Comparison of ENCODE assay signal across 10 cellular contexts in genomic region chr4:110636677-110637407, GRCh38. TPM values are rescaled to one million over a fixed set of nuclear protein-coding genes. Genes with fewer than 3 reads are reported as not detected.
DNase-seq lines count a peak whose midpoint lies in the region; ATAC-seq, FAIRE-seq and TF ChIP-seq lines count a peak whose summit lies in the region.
"Had no signal": no experiment of that assay in that cellular context is flagged by ENCODE, and none has a peak within 500 bp of the region (broad histone marks: within the 10 kb centered on the region; RNA-seq: fewer than 3 reads in every experiment).

No MANE protein-coding gene starts in this region.

- TF ChIP-seq EP300 in HepG2 (IDR thresholded peaks at IDR 0.05; ENCODE audit: low read depth in 2 of 2, low read length in 2 of 2), result no peak
- TF ChIP-seq EP300 in HepG2 (CRISPR knock-in tag; IDR thresholded peaks at IDR 0.05; ENCODE audit: borderline replicate concordance), result no peak

- no peak for TF ChIP-seq RAD21 in HepG2 (CRISPR knock-in tag; IDR thresholded peaks at IDR 0.05)

- TF ChIP-seq CTCF in mammary epithelial cell (conservative IDR thresholded peaks at IDR 0.05 in 1 of 2, IDR thresholded peaks at IDR 0.05 in 1 of 2; ENCODE audit: extremely low read depth in 1 of 2, insufficient read depth in 1 of 2, low read depth in 1 of 2, low read length in 2 of 2) (no peak), HepG2 (CRISPR knock-in tag; IDR thresholded peaks at IDR 0.05) (no peak), vagina (IDR thresholded peaks at IDR 0.05) (no peak)

- H3K4me3 ChIP-seq in mammary epithelial cell (replicated peaks in 1 of 3; ENCODE audit: insufficient read depth in 1 of 3, low read depth in 2 of 3, low read length in 3 of 3), result peak overlapping the region in 1 of 3 experiments; percentile 10
- no peak overlapping the region for H3K4me3 ChIP-seq in HepG2 (replicated peaks in 1 of 3; ENCODE audit: insufficient read depth in 1 of 3, low read depth in 2 of 3, low read length in 3 of 3)
- peak overlapping the region; percentile 28 to 29 for H3K4me3 ChIP-seq in vagina

- in situ Hi-C loops in mammary epithelial cell (cut with MboI; ENCODE audit: low sequenced_read_pairs in 2 of 2), result loop anchor here (25.0 kb wide), 4 partner anchors 325 to 1400 kb away; no protein-coding TSS in a partner anchor
- in situ Hi-C loops in HepG2 (cut with HindIII; ENCODE audit: extremely low pct_ligation_motif_present, low pct_unique_long_range_greater_than_20kb), result no loop called here

- WGBS in mammary epithelial cell (ENCODE audit: low coverage, missing lambda C conversion rate), result 12% methylated on average over 25 of the region's 56 CpGs
- WGBS in HepG2 (ENCODE audit: low lambda C conversion rate), result 49% methylated on average over 38 of the region's 56 CpGs

- dilution Hi-C loops in mammary epithelial cell (cut with HindIII; ENCODE audit: low sequenced_read_pairs), result no loop called here

- no TSS peak for BruUV-seq in mammary epithelial cell (replicated peaks; lab: Mats Ljungman, UMichigan)
- no TSS peak for BruUV-seq in HepG2 (replicated peaks; lab: Mats Ljungman, UMichigan)

- peaks cover 4% of the 10 kb centered on the region for H3K9me3 Mint-ChIP-seq in activated naive CD4-positive, alpha-beta T cell treated with anti-CD3 and anti-CD28 coated beads, Interleukin-2, amount 10 ng/mL, durations not matched to agents 7 days and 5 days
- H3K9me3 Mint-ChIP-seq in activated naive CD4-positive, alpha-beta T cell treated with anti-CD3 and anti-CD28 coated beads, Interleukin-2, amount 50 U/mL, for 72 hours, result peaks cover 9 to 13% of the 10 kb centered on the region in 2 donors

- H3K79me2 ChIP-seq in mammary epithelial cell (ENCODE audit: insufficient read depth, low read length) (no peaks in the 10 kb centered on the region), HepG2 (ENCODE audit: insufficient read depth, low read length) (no peaks in the 10 kb centered on the region)

- intact Hi-C loops in mammary epithelial cell (cut with micrococcal nuclease), result no loop called here
- intact Hi-C loops in HepG2 (cut with micrococcal nuclease; ENCODE audit: unreplicated experiment), result no loop called here
- intact Hi-C loops in vagina (cut with DNase I), result no loop called here

- no peak for DNase-seq in activated naive CD4-positive, alpha-beta T cell treated with anti-CD3 and anti-CD28 coated beads, Interleukin-2, amount 10 ng/mL, durations not matched to agents 7 days and 5 days
- no peak for DNase-seq in activated naive CD4-positive, alpha-beta T cell treated with anti-CD3 and anti-CD28 coated beads, Interleukin-2, amount 50 U/mL, for 72 hours (ENCODE audit: low spot score in 2 of 2)
- DNase-seq in mammary epithelial cell (no peak), HepG2 (ENCODE audit: low spot score) (no peak), vagina (ENCODE audit: extremely low spot score in 2 of 2) (no peak), dermis blood vessel endothelial cell (no peak)

- H3K4me1 Mint-ChIP-seq in activated naive CD4-positive, alpha-beta T cell treated with anti-CD3 and anti-CD28 coated beads, Interleukin-2, amount 10 ng/mL, durations not matched to agents 7 days and 5 days, result peaks cover 4% of the 10 kb centered on the region

- H3K4me1 ChIP-seq in mammary epithelial cell (ENCODE audit: insufficient read depth, low read length) (peaks cover 11% of the 10 kb centered on the region), HepG2 (ENCODE audit: insufficient read depth, low read length) (peaks cover 13% of the 10 kb centered on the region), vagina (peaks cover 22% of the 10 kb centered on the region)

- H3K4me2 ChIP-seq in mammary epithelial cell (ENCODE audit: insufficient read depth, low read depth, low read length), result peak overlapping the region; percentile 81
- no peak overlapping the region for H3K4me2 ChIP-seq in HepG2 (ENCODE audit: low read depth, low read length)

- H3K27me3 ChIP-seq in mammary epithelial cell (ENCODE audit: insufficient read depth, low read length) (peaks cover 81% of the 10 kb centered on the region), HepG2 (ENCODE audit: control insufficient read depth in 1 of 2, insufficient read depth in 2 of 2, low read length in 2 of 2) (peaks cover 0 to 87% of the 10 kb centered on the region in 2 experiments), vagina (peaks cover 16% of the 10 kb centered on the region)

- POLR2A ChIA-PET in HepG2 (lab: Yijun Ruan, JAX), result no interaction called here

- no peaks in the 10 kb centered on the region for H3K36me3 ChIP-seq in mammary epithelial cell (ENCODE audit: insufficient read depth, low read length)
- H3K36me3 ChIP-seq in HepG2 (replicated peaks in 1 of 2; ENCODE audit: control insufficient read depth in 1 of 2, insufficient read depth in 2 of 2, low read length in 2 of 2), result no peaks in the 10 kb centered on the region
- no peaks in the 10 kb centered on the region for H3K36me3 ChIP-seq in vagina

- ATAC-seq in activated naive CD4-positive, alpha-beta T cell treated with anti-CD3 and anti-CD28 coated beads, Interleukin-2, amount 50 U/mL, for 72 hours, result no peak
- ATAC-seq in HepG2 (no peak), HG03139 (IDR thresholded peaks at IDR 0.05; ENCODE audit: unreplicated experiment) (no peak), GM21526 (IDR thresholded peaks at IDR 0.05; ENCODE audit: low FRiP score, unreplicated experiment) (no peak)

- no peak overlapping the region for H3K9ac ChIP-seq in mammary epithelial cell (ENCODE audit: insufficient read depth, low read length)
- H3K9ac ChIP-seq in HepG2 (ENCODE audit: insufficient read depth, low read depth, low read length), result no peak overlapping the region

- H3K9me3 ChIP-seq in mammary epithelial cell (replicated peaks; ENCODE audit: insufficient read depth, low read length), result peaks cover 4% of the 10 kb centered on the region
- no peaks in the 10 kb centered on the region for H3K9me3 ChIP-seq in HepG2 (ENCODE audit: low read length)
- H3K9me3 ChIP-seq in vagina, result no peaks in the 10 kb centered on the region

- peak overlapping the region; percentile 18 for H3K4me3 Mint-ChIP-seq in activated naive CD4-positive, alpha-beta T cell treated with anti-CD3 and anti-CD28 coated beads, Interleukin-2, amount 10 ng/mL, durations not matched to agents 7 days and 5 days

- H2AFZ ChIP-seq in mammary epithelial cell (ENCODE audit: low read depth, low read length), result peak overlapping the region; percentile 33
- H2AFZ ChIP-seq in HepG2 (ENCODE audit: low read length), result no peak overlapping the region

- peaks cover 93% of the 10 kb centered on the region for H3K27me3 Mint-ChIP-seq in activated naive CD4-positive, alpha-beta T cell treated with anti-CD3 and anti-CD28 coated beads, Interleukin-2, amount 10 ng/mL, durations not matched to agents 7 days and 5 days

- no peak for FAIRE-seq in HepG2 (lab: Jason Lieb, UNC)

- H4K20me1 ChIP-seq in mammary epithelial cell (ENCODE audit: insufficient read depth, low read length) (peaks cover 3% of the 10 kb centered on the region), HepG2 (ENCODE audit: insufficient read depth, low read length) (no peaks in the 10 kb centered on the region)

- CTCF ChIA-PET in activated naive CD4-positive, alpha-beta T cell treated with anti-CD3 and anti-CD28 coated beads, Interleukin-2, amount 10 ng/mL, durations not matched to agents 7 days and 5 days (lab: Charles Lee), result no interaction called here
- CTCF ChIA-PET in mammary epithelial cell (lab: Charles Lee; ENCODE audit: low non-redundant PET), result no interaction called here
- CTCF ChIA-PET in HepG2 (lab: Yijun Ruan, JAX; ENCODE audit: low intra/inter-chr PET ratio, low total read pairs), result no interaction called here

- TF ChIP-seq POLR2A in HepG2 (IDR thresholded peaks at IDR 0.05; ENCODE audit: insufficient read depth in 1 of 2, low read depth in 2 of 2, low read length in 2 of 2) (no peak), vagina (IDR thresholded peaks at IDR 0.05) (no peak)

- H3K36me3 Mint-ChIP-seq in activated naive CD4-positive, alpha-beta T cell treated with anti-CD3 and anti-CD28 coated beads, Interleukin-2, amount 10 ng/mL, durations not matched to agents 7 days and 5 days, result peaks cover 15% of the 10 kb centered on the region
- H3K36me3 Mint-ChIP-seq in activated naive CD4-positive, alpha-beta T cell treated with anti-CD3 and anti-CD28 coated beads, Interleukin-2, amount 50 U/mL, for 72 hours, result peaks cover 48% of the 10 kb centered on the region in 2 donors

- H3K27ac Mint-ChIP-seq in activated naive CD4-positive, alpha-beta T cell treated with anti-CD3 and anti-CD28 coated beads, Interleukin-2, amount 10 ng/mL, durations not matched to agents 7 days and 5 days, result peak overlapping the region; percentile 52
- no peak overlapping the region for H3K27ac Mint-ChIP-seq in activated naive CD4-positive, alpha-beta T cell treated with anti-CD3 and anti-CD28 coated beads, Interleukin-2, amount 50 U/mL, for 72 hours

- no peak overlapping the region for H3K27ac ChIP-seq in mammary epithelial cell (ENCODE audit: insufficient read depth, low read depth, low read length)
- H3K27ac ChIP-seq in HepG2 (ENCODE audit: extremely low read length, insufficient read depth, low read length), result no peak overlapping the region
- H3K27ac ChIP-seq in vagina, result no peak overlapping the region

RNA-seq across cellular contexts. Expression of gene PITX2, which starts 14.0 kb away (rescaled TPM):
- total RNA-seq in activated naive CD4-positive, alpha-beta T cell treated with anti-CD3 and anti-CD28 coated beads, Interleukin-2, amount 50 U/mL, for 72 hours, result not detected
- total RNA-seq in mammary epithelial cell, result under 1 TPM in 1 of 2 donors, not detected in 1; 0.33 TPM
- 0.03 TPM for polyA plus RNA-seq in mammary epithelial cell
- not detected for polyA minus RNA-seq in mammary epithelial cell
- not detected in 2 replicates for total RNA-seq in HepG2 (2016; rRNA removed; fragmentation: Illumina TruSeq; extraction: Trizol)
- not detected in 2 replicates for total RNA-seq in HepG2 (2016; cell fraction: cytosol; rRNA removed; fragmentation: Illumina TruSeq; extraction: Trizol; ENCODE audit: low read depth)
- total RNA-seq in HepG2 (2016; cell fraction: insoluble cytoplasmic fraction; rRNA removed; fragmentation: Illumina TruSeq; extraction: Trizol), result not detected in 2 replicates
- total RNA-seq in HepG2 (2016; cell fraction: membrane; rRNA removed; fragmentation: Illumina TruSeq; extraction: Trizol), result not detected in 2 replicates
- not detected in 2 replicates for total RNA-seq in HepG2 (2016; cell fraction: nucleus; rRNA removed; fragmentation: Illumina TruSeq; extraction: Trizol)
- polyA plus RNA-seq in HepG2 (2011; rRNA removed), result not detected in 2 replicates
- not detected in 2 replicates for polyA plus RNA-seq in HepG2 (2011; cell fraction: cytosol; rRNA removed)
- not detected in 2 replicates for polyA plus RNA-seq in HepG2 (2011; cell fraction: nucleus; rRNA removed)
- polyA plus RNA-seq in HepG2 (2012), result not detected in 2 replicates
- not detected in 2 replicates for polyA plus RNA-seq in HepG2 (2016; cell fraction: cytosol; fragmentation: Illumina TruSeq; extraction: Trizol; ENCODE audit: low read depth)
- not detected in 2 replicates for polyA plus RNA-seq in HepG2 (2016; cell fraction: insoluble cytoplasmic fraction; fragmentation: Illumina TruSeq; extraction: Trizol; ENCODE audit: low read depth)
- polyA plus RNA-seq in HepG2 (2016; cell fraction: membrane; fragmentation: Illumina TruSeq; extraction: Trizol; ENCODE audit: low read depth), result not detected in 2 replicates
- not detected in 2 replicates for polyA plus RNA-seq in HepG2 (2016; cell fraction: nucleus; fragmentation: Illumina TruSeq; extraction: Trizol; ENCODE audit: insufficient read depth, low read depth)
- polyA minus RNA-seq in HepG2 (2011; rRNA and poly(A)+ RNA removed; ENCODE audit: low replicate concordance), result 7.3 TPM in 1 of 2 replicates, not detected in the other
- polyA minus RNA-seq in HepG2 (2011; cell fraction: cytosol; rRNA and poly(A)+ RNA removed), result not detected in 2 replicates
- not detected in 2 replicates for polyA minus RNA-seq in HepG2 (2011; cell fraction: nucleus; rRNA and poly(A)+ RNA removed)
- total RNA-seq in vagina, result 6.6 TPM
- not detected in 2 replicates for total RNA-seq in dermis blood vessel endothelial cell
- total RNA-seq: liver, temporal lobe had no signal

Comparison
In these comparisons a context has a peak if more than half of its experiments do, and no peak if none do; other contexts are left out.
1. H3K4me3 ChIP-seq: peak in vagina (2 of 2); none in HepG2 (0 of 3).